In genomic region chr12:76020731-76021672, GRCh38 we compare ENCODE assay signal across 8 cellular contexts. TPM values are rescaled to one million over a fixed set of nuclear protein-coding genes. Genes with fewer than 3 reads are reported as not detected.
A peak's percentile ranks its signal among the peaks of the same experiment; 100 is the strongest.
DNase-seq lines count a peak whose midpoint lies in the region; ATAC-seq, FAIRE-seq and TF ChIP-seq lines count a peak whose summit lies in the region.

No MANE protein-coding gene starts in this region.

- FAIRE-seq in K562 (lab: Jason Lieb, UNC) = peak; percentile 82

- H3K4me1 ChIP-seq in K562 (replicated peaks in 1 of 2; ENCODE audit: control insufficient read depth in 2 of 2, insufficient read depth in 2 of 2, low read length in 2 of 2) (peaks cover 0 to 11% of the 10 kb centered on the region in 2 experiments; a peak in 2 of 5 replicates), muscle layer of duodenum (ENCODE audit: control insufficient read depth in 1 of 2, insufficient read depth in 2 of 2, low read length in 2 of 2) (peaks cover 0 to 5% of the 10 kb centered on the region in 2 donors), subcutaneous abdominal adipose tissue (ENCODE audit: control insufficient read depth in 5 of 5, insufficient read depth in 5 of 5, low read length in 5 of 5) (peaks cover 3 to 18% (median 14%) of the 10 kb centered on the region in 5 donors)

- peak overlapping the region; percentile 85 for H2AFZ ChIP-seq in K562 (ENCODE audit: low read depth, low read length)

- POLR2A ChIA-PET in K562 (lab: Yijun Ruan, JAX) = interaction anchor here (0.6 kb wide), 1 partner anchor 67 kb away, joined by 5 read pairs; no protein-coding TSS in a partner anchor

- no peak for TF ChIP-seq RAD21 in K562 (CRISPR knock-in tag; conservative IDR thresholded peaks at IDR 0.05 in 1 of 2, IDR thresholded peaks at IDR 0.05 in 1 of 2)

- no peak overlapping the region for H3K4me3 ChIP-seq in K562
- H3K4me3 ChIP-seq in muscle layer of duodenum (ENCODE audit: low read depth in 1 of 2, low read length in 2 of 2) = no peak overlapping the region
- H3K4me3 ChIP-seq in subcutaneous abdominal adipose tissue (ENCODE audit: low read depth in 1 of 5, low read length in 5 of 5) = no peak overlapping the region

- intact Hi-C loops in K562 (cut with micrococcal nuclease) = no loop called here

- H3K9me1 ChIP-seq in K562 (ENCODE audit: control insufficient read depth, insufficient read depth, low read length) = no peaks in the 10 kb centered on the region

- H3K79me2 ChIP-seq in K562 (ENCODE audit: control insufficient read depth, insufficient read depth, low read length) = no peaks in the 10 kb centered on the region

- ATAC-seq in GM18867 (IDR thresholded peaks at IDR 0.05; ENCODE audit: unreplicated experiment) = peak; percentile 42
- peak; percentile 45 for ATAC-seq in HG03097 (IDR thresholded peaks at IDR 0.05; ENCODE audit: low FRiP score, unreplicated experiment)
- peak; percentile 63 for ATAC-seq in K562

- CTCF ChIA-PET in K562 (lab: Yijun Ruan, JAX; ENCODE audit: low intra/inter-chr PET ratio) = no interaction called here

- DNase-seq in SW480 (ENCODE audit: low spot score) (peak; percentile 95), K562 (ENCODE audit: extremely low read depth in 1 of 4, low spot score in 3 of 4) (peak in 1 of 4 experiments; percentile 52), NCI-H1417 treated with DMSO at 0.1 percent for 48 hours (lab: John Stamatoyannopoulos, UW) (no peak), NCI-H2107 treated with DMSO at 0.1 percent for 48 hours (lab: John Stamatoyannopoulos, UW; ENCODE audit: unreplicated experiment) (no peak)

- in situ Hi-C loops in K562 (cut with MboI) = no loop called here

- H3K27me3 ChIP-seq in K562 (ENCODE audit: control insufficient read depth in 2 of 2, insufficient read depth in 2 of 2, low read length in 2 of 2) (no peaks in the 10 kb centered on the region), muscle layer of duodenum (ENCODE audit: low read depth, low read length) (no peaks in the 10 kb centered on the region), subcutaneous abdominal adipose tissue (ENCODE audit: control insufficient read depth in 5 of 5, insufficient read depth in 4 of 5, low read length in 5 of 5) (no peaks in the 10 kb centered on the region)

- H3K36me3 ChIP-seq in K562 (ENCODE audit: control insufficient read depth, insufficient read depth, low read length) (no peaks in the 10 kb centered on the region), muscle layer of duodenum (ENCODE audit: control insufficient read depth in 1 of 2, insufficient read depth in 2 of 2, low read length in 2 of 2) (peaks cover 0 to 4% of the 10 kb centered on the region in 2 donors), subcutaneous abdominal adipose tissue (ENCODE audit: control insufficient read depth in 5 of 5, insufficient read depth in 5 of 5, low read length in 5 of 5) (no peaks in the 10 kb centered on the region)

- H4K20me1 ChIP-seq in K562 (replicated peaks; ENCODE audit: control insufficient read depth, insufficient read depth, low read length) = no peaks in the 10 kb centered on the region

- H3K27ac ChIP-seq in K562 (ENCODE audit: extremely low read depth, low read depth, low read length) = peak overlapping the region; percentile 44; the same call in 2 of the 3 replicates
- peak overlapping the region; percentile 56 for H3K27ac ChIP-seq in muscle layer of duodenum (ENCODE audit: low read length)
- H3K27ac ChIP-seq in subcutaneous abdominal adipose tissue (ENCODE audit: low read depth, low read length) = peak overlapping the region; percentile 19

- TF ChIP-seq POLR2A in K562 (conservative IDR thresholded peaks at IDR 0.05) = no peak

- H3K9me3 ChIP-seq in K562 (replicated peaks; ENCODE audit: control insufficient read depth, insufficient read depth, low read depth, low read length) (no peaks in the 10 kb centered on the region), muscle layer of duodenum (ENCODE audit: control insufficient read depth in 1 of 2, low read length in 2 of 2) (no peaks in the 10 kb centered on the region), subcutaneous abdominal adipose tissue (ENCODE audit: control insufficient read depth in 5 of 5, low read length in 5 of 5) (no peaks in the 10 kb centered on the region)

- no peak for TF ChIP-seq EP300 in K562 (IDR thresholded peaks at IDR 0.05; ENCODE audit: low read length)

- no peak overlapping the region; the same call in 1 of the 2 replicates for H3K4me2 ChIP-seq in K562 (ENCODE audit: insufficient read depth, low read length)

- TF ChIP-seq CTCF in K562 (IDR thresholded peaks at IDR 0.05 in 2 of 3, conservative IDR thresholded peaks at IDR 0.05 in 1 of 3; ENCODE audit: insufficient read depth in 2 of 3, low read depth in 1 of 3, low read length in 3 of 3) = no peak

- BruUV-seq in K562 (replicated peaks; lab: Mats Ljungman, UMichigan) = no TSS peak

- H3K9ac ChIP-seq in K562 (ENCODE audit: insufficient read depth in 1 of 2, low read depth in 2 of 2, low read length in 2 of 2) (0 out of 4 replicates have a peak overlapping the region, but pooled peaks of 1 of the 2 experiments have one; percentile 8), subcutaneous abdominal adipose tissue (ENCODE audit: low read length in 5 of 5) (peak overlapping the region in 1 of 5 donors; percentile 10)

- 34% methylated on average over 15 of the region's 15 CpGs for WGBS in K562 (ENCODE audit: insufficient coverage, low coverage, missing lambda C conversion rate)

TF ChIP-seq in K562, 482 proteins besides CTCF, POLR2A, EP300 and RAD21 (continues in another document):
- TF ChIP-seq JUND (IDR thresholded peaks at IDR 0.05; ENCODE audit: borderline replicate concordance, low read depth, low read length) (peak; percentile 56), JUND (tag; IDR thresholded peaks at IDR 0.05; ENCODE audit: borderline replicate concordance, low read depth, low read length) (0 out of 3 replicates have a peak, but pooled peaks have one; percentile 36), ZNF175 (CRISPR knock-in tag; IDR thresholded peaks at IDR 0.05; ENCODE audit: low read depth) (peak; percentile 92), NR3C1 (CRISPR knock-in tag; IDR thresholded peaks at IDR 0.05) (no peak), STAG1 (CRISPR knock-in tag; IDR thresholded peaks at IDR 0.05; ENCODE audit: borderline replicate concordance) (no peak), CREB1 (IDR thresholded peaks at IDR 0.05) (peak; percentile 62), CREB1 (CRISPR knock-in tag; IDR thresholded peaks at IDR 0.05) (peak; percentile 58; the same call in 1 of the 2 replicates)
- TF ChIP-seq, protein P1, sequence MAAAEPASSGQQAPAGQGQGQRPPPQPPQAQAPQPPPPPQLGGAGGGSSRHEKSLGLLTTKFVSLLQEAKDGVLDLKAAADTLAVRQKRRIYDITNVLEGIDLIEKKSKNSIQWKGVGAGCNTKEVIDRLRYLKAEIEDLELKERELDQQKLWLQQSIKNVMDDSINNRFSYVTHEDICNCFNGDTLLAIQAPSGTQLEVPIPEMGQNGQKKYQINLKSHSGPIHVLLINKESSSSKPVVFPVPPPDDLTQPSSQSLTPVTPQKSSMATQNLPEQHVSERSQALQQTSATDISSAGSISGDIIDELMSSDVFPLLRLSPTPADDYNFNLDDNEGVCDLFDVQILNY (CRISPR knock-in tag; IDR thresholded peaks at IDR 0.05) = no peak
- TF ChIP-seq, protein P2, sequence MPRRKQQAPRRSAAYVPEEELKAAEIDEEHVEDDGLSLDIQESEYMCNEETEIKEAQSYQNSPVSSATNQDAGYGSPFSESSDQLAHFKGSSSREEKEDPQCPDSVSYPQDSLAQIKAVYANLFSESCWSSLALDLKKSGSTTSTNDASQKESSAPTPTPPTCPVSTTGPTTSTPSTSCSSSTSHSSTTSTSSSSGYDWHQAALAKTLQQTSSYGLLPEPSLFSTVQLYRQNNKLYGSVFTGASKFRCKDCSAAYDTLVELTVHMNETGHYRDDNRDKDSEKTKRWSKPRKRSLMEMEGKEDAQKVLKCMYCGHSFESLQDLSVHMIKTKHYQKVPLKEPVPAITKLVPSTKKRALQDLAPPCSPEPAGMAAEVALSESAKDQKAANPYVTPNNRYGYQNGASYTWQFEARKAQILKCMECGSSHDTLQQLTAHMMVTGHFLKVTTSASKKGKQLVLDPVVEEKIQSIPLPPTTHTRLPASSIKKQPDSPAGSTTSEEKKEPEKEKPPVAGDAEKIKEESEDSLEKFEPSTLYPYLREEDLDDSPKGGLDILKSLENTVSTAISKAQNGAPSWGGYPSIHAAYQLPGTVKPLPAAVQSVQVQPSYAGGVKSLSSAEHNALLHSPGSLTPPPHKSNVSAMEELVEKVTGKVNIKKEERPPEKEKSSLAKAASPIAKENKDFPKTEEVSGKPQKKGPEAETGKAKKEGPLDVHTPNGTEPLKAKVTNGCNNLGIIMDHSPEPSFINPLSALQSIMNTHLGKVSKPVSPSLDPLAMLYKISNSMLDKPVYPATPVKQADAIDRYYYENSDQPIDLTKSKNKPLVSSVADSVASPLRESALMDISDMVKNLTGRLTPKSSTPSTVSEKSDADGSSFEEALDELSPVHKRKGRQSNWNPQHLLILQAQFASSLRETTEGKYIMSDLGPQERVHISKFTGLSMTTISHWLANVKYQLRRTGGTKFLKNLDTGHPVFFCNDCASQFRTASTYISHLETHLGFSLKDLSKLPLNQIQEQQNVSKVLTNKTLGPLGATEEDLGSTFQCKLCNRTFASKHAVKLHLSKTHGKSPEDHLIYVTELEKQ (CRISPR knock-in tag; IDR thresholded peaks at IDR 0.05) = no peak

RNA-seq across cellular contexts. Expression of gene PHLDA1, which starts 10.6 kb away (rescaled TPM):
- total RNA-seq in K562 (2011; cell fraction: chromatin; rRNA removed; ENCODE audit: low replicate concordance) = 3.4 TPM in 2 replicates
- total RNA-seq in K562 (2011; cell fraction: nucleolus; rRNA removed) = 2.1 and 4.5 TPM in 2 replicates
- 3.4 and 6.9 TPM in 2 replicates for total RNA-seq in K562 (2011; cell fraction: nucleoplasm; rRNA removed)
- total RNA-seq in K562 (2014; rRNA removed) = 0.54 and 0.73 TPM in 2 replicates
- total RNA-seq in K562 (2014; rRNA removed; fragmentation: Illumina TruSeq; extraction: Trizol) = 0.51 and 0.80 TPM in 2 replicates
- 0.33 and 0.38 TPM in 2 replicates for total RNA-seq in K562 (2015; rRNA removed; fragmentation: Illumina TruSeq; extraction: Trizol)
- total RNA-seq in K562 (2021) = 0.81 and 1.6 TPM in 2 replicates
- 2.3 and 2.9 TPM in 2 replicates for polyA plus RNA-seq in K562 (2011; rRNA removed)
- polyA plus RNA-seq in K562 (2011; cell fraction: cytosol; rRNA removed) = 1.9 and 4.4 TPM in 2 replicates
- 2.0 and 3.7 TPM in 2 replicates for polyA plus RNA-seq in K562 (2011; cell fraction: nucleus; rRNA removed)
- 1.1 and 1.7 TPM in 2 replicates for polyA plus RNA-seq in K562 (2012)
- 0.40 and 0.57 TPM in 2 replicates for polyA plus RNA-seq in K562 (2014; fragmentation: Illumina TruSeq; extraction: Trizol)
- under 1 TPM; 0.15 to 0.56 TPM for polyA plus RNA-seq in K562 (2014; fragmentation: Nextera tagmentation; extraction: Ambion mirVana)
- polyA plus RNA-seq in K562 (2014; rRNA removed) = 0.61 and 0.82 TPM in 2 replicates
- polyA minus RNA-seq in K562 (2011; rRNA and poly(A)+ RNA removed) = 3.0 and 3.2 TPM in 2 replicates
- polyA minus RNA-seq in K562 (2011; cell fraction: cytosol; rRNA and poly(A)+ RNA removed) = 2.9 and 4.0 TPM in 2 replicates
- polyA minus RNA-seq in K562 (2011; cell fraction: nucleus; rRNA and poly(A)+ RNA removed) = 4.7 and 6.1 TPM in 2 replicates
